16 cellular contexts compared by ENCODE assay signal in genomic region chr5:74130141-74130897, GRCh38.
DNase-seq lines count a peak whose midpoint lies in the region; ATAC-seq and TF ChIP-seq lines count a peak whose summit lies in the region.
"Had no signal": no experiment of that assay in that cellular context is flagged by ENCODE, and none has a peak within 500 bp of the region (broad histone marks: within the 10 kb centered on the region; RNA-seq: fewer than 3 reads in every experiment).

No MANE protein-coding gene starts in this region.

- H3K4me1 Mint-ChIP-seq in progenitor cell of endocrine pancreas (ENCODE audit: low read depth) = peaks cover 11% of the 10 kb centered on the region
- H3K4me1 Mint-ChIP-seq: activated T-helper 17 cell treated with anti-CD3 and anti-CD28 coated beads, Interleukin-2, amount 50 U/mL, for 72 hours had no signal

- no peaks in the 10 kb centered on the region for H3K27me3 ChIP-seq in heart right ventricle
- H3K27me3 ChIP-seq: suprapubic skin had no signal

- H3K4me3 ChIP-seq in heart right ventricle = no peak overlapping the region
- H3K4me3 ChIP-seq: suprapubic skin had no signal

- no peak overlapping the region for H3K27ac ChIP-seq in heart right ventricle
- H3K27ac ChIP-seq: suprapubic skin had no signal

- TF ChIP-seq CTCF in progenitor cell of endocrine pancreas (IDR thresholded peaks at IDR 0.05; ENCODE audit: unreplicated experiment) (no peak), heart right ventricle (IDR thresholded peaks at IDR 0.05) (no peak)

- WGBS in heart right ventricle, 2 donors = 88 to 92% methylated on average over 16 of the region's 16 CpGs

- H3K27me3 Mint-ChIP-seq in progenitor cell of endocrine pancreas = no peaks in the 10 kb centered on the region

- H3K27ac Mint-ChIP-seq in progenitor cell of endocrine pancreas = no peak overlapping the region
- H3K27ac Mint-ChIP-seq: activated T-helper 17 cell treated with anti-CD3 and anti-CD28 coated beads, Interleukin-2, amount 50 U/mL, for 72 hours had no signal

- H3K9me3 Mint-ChIP-seq in progenitor cell of endocrine pancreas (ENCODE audit: low read depth) = no peaks in the 10 kb centered on the region
- H3K9me3 Mint-ChIP-seq: activated T-helper 17 cell treated with anti-CD3 and anti-CD28 coated beads, Interleukin-2, amount 50 U/mL, for 72 hours had no signal

- H3K36me3 Mint-ChIP-seq in progenitor cell of endocrine pancreas (ENCODE audit: insufficient read depth) = no peaks in the 10 kb centered on the region

- peaks cover 0 to 22% (median 10%) of the 10 kb centered on the region in 9 donors for H3K4me1 ChIP-seq in heart right ventricle

- no peaks in the 10 kb centered on the region for H3K36me3 ChIP-seq in heart right ventricle
- H3K36me3 ChIP-seq: suprapubic skin had no signal

- H3K9me3 ChIP-seq in heart right ventricle = no peaks in the 10 kb centered on the region
- H3K9me3 ChIP-seq: suprapubic skin had no signal

- DNase-seq in DMS79 (lab: John Stamatoyannopoulos, UW) (peak; percentile 40), NCI-H1930 (lab: John Stamatoyannopoulos, UW) (peak; percentile 93 to 94), NCI-H748 (lab: John Stamatoyannopoulos, UW; ENCODE audit: unreplicated experiment) (peak; percentile 100), myocyte (ENCODE audit: low read depth) (peak; percentile 39), OCI-M2 (lab: John Stamatoyannopoulos, UW; ENCODE audit: unreplicated experiment) (no peak), progenitor cell of endocrine pancreas (ENCODE audit: low spot score, unreplicated experiment) (no peak), heart right ventricle (no peak)
- no peak for DNase-seq in activated CD4-positive, CD25-positive, alpha-beta regulatory T cell treated with anti-CD3 and anti-CD28 coated beads, Interleukin-2, amount 50 U/mL, for 72 hours
- DNase-seq: AML-193, amniotic stem cell, foreskin fibroblast, left colon, RPMI8226 had no signal

- no peak overlapping the region for H3K4me3 Mint-ChIP-seq in progenitor cell of endocrine pancreas (ENCODE audit: low read depth)
- H3K4me3 Mint-ChIP-seq: activated T-helper 17 cell treated with anti-CD3 and anti-CD28 coated beads, Interleukin-2, amount 50 U/mL, for 72 hours had no signal

- intact Hi-C loops in heart right ventricle (cut with DNase I) = no loop called here

- no peak for ATAC-seq in heart right ventricle
- ATAC-seq: activated T-helper 17 cell treated with anti-CD3 and anti-CD28 coated beads, Interleukin-2, amount 50 U/mL, for 72 hours; HCT116; left colon had no signal

Comparison
In these comparisons a context has a peak if more than half of its experiments do, and no peak if none do; other contexts are left out.
1. DNase-seq: peak in DMS79 (single experiment), NCI-H1930 (2 of 2), NCI-H748 (single experiment) and myocyte (single experiment); none in OCI-M2 (single experiment), progenitor cell of endocrine pancreas (single experiment), heart right ventricle (0 of 2) and activated CD4-positive, CD25-positive, alpha-beta regulatory T cell treated with anti-CD3 and anti-CD28 coated beads, Interleukin-2, amount 50 U/mL, for 72 hours (single experiment).